In genomic region chr6:11770546-11771466, GRCh38 we compare ENCODE assay signal across 8 cellular contexts. TPM values are rescaled to one million over a fixed set of nuclear protein-coding genes. Genes with fewer than 3 reads are reported as not detected.
DNase-seq lines count a peak whose midpoint lies in the region; ATAC-seq and TF ChIP-seq lines count a peak whose summit lies in the region.

No MANE protein-coding gene starts in this region.

- no peak overlapping the region for H3K27ac Mint-ChIP-seq in natural killer cell treated with Interleukin-12 subunit alpha and Interleukin-12 subunit beta and Interleukin-15 and Interleukin-18, amount 100 ng/mL, for 72 hours

- intact Hi-C loops in Panc1 (cut with micrococcal nuclease; ENCODE audit: unreplicated experiment), result no loop called here

- H3K9me3 Mint-ChIP-seq in natural killer cell treated with Interleukin-12 subunit alpha and Interleukin-12 subunit beta and Interleukin-15 and Interleukin-18, amount 100 ng/mL, for 72 hours, result no peaks in the 10 kb centered on the region

- peaks cover 18 to 25% of the 10 kb centered on the region in 2 donors for H3K27me3 Mint-ChIP-seq in natural killer cell treated with Interleukin-12 subunit alpha and Interleukin-12 subunit beta and Interleukin-15 and Interleukin-18, amount 100 ng/mL, for 72 hours

- in situ Hi-C loops in Panc1 (cut with HindIII; ENCODE audit: low pct_unique_long_range_greater_than_20kb, low sequenced_read_pairs), result no loop called here

- POLR2A ChIA-PET in Panc1 (lab: Charles Lee), result no interaction called here

- no peak for TF ChIP-seq CTCF in GM06990 (IDR thresholded peaks at IDR 0.05; ENCODE audit: insufficient read depth, low read length, poor library complexity, severe bottlenecking)
- no peak for TF ChIP-seq CTCF in Panc1 (IDR thresholded peaks at IDR 0.05)
- no peak for TF ChIP-seq CTCF in fibroblast of lung (conservative IDR thresholded peaks at IDR 0.05 in 1 of 2, IDR thresholded peaks at IDR 0.05 in 1 of 2; ENCODE audit: low read depth in 1 of 2, low read length in 2 of 2)

- H3K79me2 ChIP-seq in fibroblast of lung (ENCODE audit: control insufficient read depth, insufficient read depth, low read length), result no peaks in the 10 kb centered on the region

- no peak overlapping the region for H3K4me3 Mint-ChIP-seq in natural killer cell treated with Interleukin-12 subunit alpha and Interleukin-12 subunit beta and Interleukin-15 and Interleukin-18, amount 100 ng/mL, for 72 hours

- H3K4me3 ChIP-seq in GM06990 (replicated peaks; ENCODE audit: low read depth, low read length) (no peak overlapping the region), Panc1 (ENCODE audit: low read depth in 2 of 2, low read length in 2 of 2) (no peak overlapping the region), fibroblast of lung (replicated peaks in 1 of 4; ENCODE audit: control extremely low read depth in 1 of 4, insufficient read depth in 1 of 4, low read depth in 3 of 4, low read length in 4 of 4) (no peak overlapping the region)

- no peak overlapping the region for H2AFZ ChIP-seq in fibroblast of lung (ENCODE audit: low read length)

- H3K9me3 ChIP-seq in Panc1 (ENCODE audit: control insufficient read depth, insufficient read depth, low read depth, low read length), result no peaks in the 10 kb centered on the region
- no peaks in the 10 kb centered on the region for H3K9me3 ChIP-seq in fibroblast of lung (ENCODE audit: control insufficient read depth, insufficient read depth, low read depth, low read length)

- no peaks in the 10 kb centered on the region for H4K20me1 ChIP-seq in fibroblast of lung (ENCODE audit: control insufficient read depth, extremely low read depth, insufficient read depth, low read length)

- DNase-seq in GM06990 (ENCODE audit: extremely low read depth, insufficient read length), result peak; percentile 25
- DNase-seq in Panc1 (ENCODE audit: low read depth, low spot score), result no peak
- peak; percentile 98 to 100 for DNase-seq in fibroblast of lung (ENCODE audit: low read depth in 2 of 2)
- DNase-seq in natural killer cell treated with Interleukin-12 subunit alpha and Interleukin-12 subunit beta and Interleukin-15 and Interleukin-18, amount 100 ng/mL, for 72 hours (ENCODE audit: low spot score), result no peak
- DNase-seq in KG1 (lab: John Stamatoyannopoulos, UW), result no peak
- no peak for DNase-seq in NCI-H1436 (lab: John Stamatoyannopoulos, UW)
- no peak for DNase-seq in ecto neural progenitor cell (ENCODE audit: low spot score)

- CTCF ChIA-PET in Panc1 (lab: Charles Lee), result no interaction called here

- no peaks in the 10 kb centered on the region for H3K36me3 Mint-ChIP-seq in natural killer cell treated with Interleukin-12 subunit alpha and Interleukin-12 subunit beta and Interleukin-15 and Interleukin-18, amount 100 ng/mL, for 72 hours

- H3K27me3 ChIP-seq in GM06990 (replicated peaks; ENCODE audit: control insufficient read depth, insufficient read depth, low read length), result no peaks in the 10 kb centered on the region
- H3K27me3 ChIP-seq in Panc1 (ENCODE audit: control insufficient read depth, insufficient read depth, low read length), result no peaks in the 10 kb centered on the region
- H3K27me3 ChIP-seq in fibroblast of lung (ENCODE audit: control insufficient read depth, insufficient read depth, low read length), result no peaks in the 10 kb centered on the region

- H3K4me1 ChIP-seq in Panc1 (ENCODE audit: control insufficient read depth, insufficient read depth, low read length) (no peaks in the 10 kb centered on the region), fibroblast of lung (ENCODE audit: control insufficient read depth, extremely low read depth, insufficient read depth, low read length) (peaks cover 32% of the 10 kb centered on the region)

- peak; percentile 53; the same call in 1 of the 2 replicates for ATAC-seq in Panc1
- peak; percentile 10 to 26 for ATAC-seq in natural killer cell treated with Interleukin-12 subunit alpha and Interleukin-12 subunit beta and Interleukin-15 and Interleukin-18, amount 100 ng/mL, for 72 hours
- no peak for ATAC-seq in HG02938 (IDR thresholded peaks at IDR 0.05; ENCODE audit: unreplicated experiment)

- H3K36me3 ChIP-seq in GM06990 (ENCODE audit: control insufficient read depth, insufficient read depth, low read length) (no peaks in the 10 kb centered on the region), Panc1 (ENCODE audit: control insufficient read depth, insufficient read depth, low read length) (no peaks in the 10 kb centered on the region), fibroblast of lung (ENCODE audit: control insufficient read depth, insufficient read depth, low read length) (no peaks in the 10 kb centered on the region)

- H3K9ac ChIP-seq in fibroblast of lung (ENCODE audit: insufficient read depth, low read length), result peak overlapping the region; percentile 43

- H3K4me1 Mint-ChIP-seq in natural killer cell treated with Interleukin-12 subunit alpha and Interleukin-12 subunit beta and Interleukin-15 and Interleukin-18, amount 100 ng/mL, for 72 hours (ENCODE audit: low read depth in 2 of 2), result no peaks in the 10 kb centered on the region

- no TSS peak for BruUV-seq in Panc1 (replicated peaks; lab: Mats Ljungman, UMichigan)

- H3K27ac ChIP-seq in Panc1 (ENCODE audit: low read length) (no peak overlapping the region), fibroblast of lung (ENCODE audit: insufficient read depth, low read length) (peak overlapping the region; percentile 91)

- H3K4me2 ChIP-seq in fibroblast of lung (ENCODE audit: extremely low read depth, insufficient read depth, low read length), result no peak overlapping the region

RNA-seq across cellular contexts. Expression of gene ADTRP, which starts 7.8 kb away (rescaled TPM):
- total RNA-seq in Panc1 (2021; ENCODE audit: unreplicated experiment) (not detected), fibroblast of lung (1.3 and 1.7 TPM in 2 replicates)
- not detected for polyA plus RNA-seq in Panc1 (2012; ENCODE audit: insufficient read length)
- polyA plus RNA-seq in fibroblast of lung, result 0.23 and 1.1 TPM in 2 replicates
- polyA plus RNA-seq in fibroblast of lung (2012), result 0.47 and 0.76 TPM in 2 replicates
- polyA minus RNA-seq in fibroblast of lung (ENCODE audit: low replicate concordance), result not detected in 2 replicates
- total RNA-seq in natural killer cell treated with Interleukin-12 subunit alpha and Interleukin-12 subunit beta and Interleukin-15 and Interleukin-18, amount 100 ng/mL, for 72 hours, result 1 to 10 TPM in 1 of 2 donors, not detected in 1; 1.0 TPM

Comparison
In these comparisons a context has a peak if more than half of its experiments do, and no peak if none do; other contexts are left out.
1. DNase-seq: peak in GM06990 (single experiment) and fibroblast of lung (2 of 2); none in Panc1 (single experiment), natural killer cell treated with Interleukin-12 subunit alpha and Interleukin-12 subunit beta and Interleukin-15 and Interleukin-18, amount 100 ng/mL, for 72 hours (single experiment), KG1 (single experiment), NCI-H1436 (single experiment) and ecto neural progenitor cell (single experiment).